Comparison of ENCODE assay signal across 12 cellular contexts in the genomic region with DNA sequence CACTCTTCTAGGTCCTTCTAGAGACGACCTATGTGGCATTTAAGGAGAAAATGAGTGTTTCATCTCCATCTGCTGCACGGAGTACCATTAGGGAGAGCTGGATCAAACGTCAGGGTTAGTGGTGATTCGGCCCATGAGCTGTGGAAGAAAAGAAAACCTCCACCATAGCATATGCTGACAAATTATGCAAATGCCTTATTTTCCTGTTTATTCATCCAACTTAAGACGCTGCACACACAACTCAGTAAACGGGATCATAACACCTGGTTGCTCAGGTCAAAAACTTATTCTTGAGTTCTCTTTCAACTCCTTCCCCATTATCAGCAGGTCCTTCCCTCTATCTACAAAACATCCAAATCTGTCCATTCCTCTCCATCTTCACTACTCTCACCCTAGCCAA. TPM values are rescaled to one million over a fixed set of nuclear protein-coding genes. Genes with fewer than 3 reads are reported as not detected.
DNase-seq lines count a peak whose midpoint lies in the region; ATAC-seq, FAIRE-seq and TF ChIP-seq lines count a peak whose summit lies in the region.
"Had no signal": no experiment of that assay in that cellular context is flagged by ENCODE, and none has a peak within 500 bp of the region (broad histone marks: within the 10 kb centered on the region; RNA-seq: fewer than 3 reads in every experiment).

No MANE protein-coding gene starts in this region.

- H3K9me2 ChIP-seq in GM23248 (ENCODE audit: insufficient read depth), result no peaks in the 10 kb centered on the region

- H3K9me1 ChIP-seq in keratinocyte (ENCODE audit: control insufficient read depth, extremely low read depth, insufficient read depth, low read length), result peaks cover 2% of the 10 kb centered on the region

- CTCF ChIA-PET in A673 (lab: Charles Lee), result interaction anchor here (0.7 to 2.6 kb wide), 3 partner anchors 71 to 182 kb away, joined by 3 to 10 read pairs (median 3); no protein-coding TSS in a partner anchor
- CTCF ChIA-PET in activated CD4-positive, alpha-beta memory T cell treated with anti-CD3 and anti-CD28 coated beads for 36 hours (lab: Charles Lee), result interaction anchor here (1.1 to 20.9 kb wide), 4 partner anchors 13 to 182 kb away, joined by 3 to 529 read pairs (median 28); no protein-coding TSS in a partner anchor

- 0 out of 2 replicates have a peak overlapping the region, but pooled peaks have one; percentile 100 for H2AFZ ChIP-seq in GM23248
- no peak overlapping the region for H2AFZ ChIP-seq in keratinocyte (ENCODE audit: control insufficient read depth, low read length)

- H3K36me3 ChIP-seq in A673 (ENCODE audit: insufficient read depth, low read length, poor library complexity, severe bottlenecking), result no peaks in the 10 kb centered on the region
- H3K36me3 ChIP-seq in GM23248 (ENCODE audit: low read depth), result no peaks in the 10 kb centered on the region
- H3K36me3 ChIP-seq in keratinocyte (ENCODE audit: control insufficient read depth in 2 of 2, extremely low read depth in 1 of 2, insufficient read depth in 2 of 2, low read length in 2 of 2), result peaks cover 0 to 3% of the 10 kb centered on the region in 2 experiments
- H3K36me3 ChIP-seq: thoracic aorta had no signal

- dilution Hi-C loops in keratinocyte (cut with MboI; ENCODE audit: extremely low pct_ligation_motif_present, low sequenced_read_pairs), result no loop called here

- H3K4me3 ChIP-seq in A673 (ENCODE audit: low read depth, low read length, poor library complexity, severe bottlenecking) (peak overlapping the region; percentile 93), GM23248 (peak overlapping the region; percentile 98; the same call in 1 of the 2 replicates), keratinocyte (ENCODE audit: control insufficient read depth in 2 of 3, extremely low read depth in 1 of 3, insufficient read depth in 2 of 3, low read depth in 1 of 3, low read length in 3 of 3) (no peak overlapping the region)

- H3K79me2 ChIP-seq in GM23248 (ENCODE audit: insufficient read depth) (peaks cover 39% of the 10 kb centered on the region), keratinocyte (ENCODE audit: control insufficient read depth, insufficient read depth, low read length) (peaks cover 42% of the 10 kb centered on the region)

- H3K9me3 ChIP-seq in A673 (ENCODE audit: low read depth, low read length, poor library complexity, severe bottlenecking) (no peaks in the 10 kb centered on the region), GM23248 (ENCODE audit: low read depth) (no peaks in the 10 kb centered on the region), keratinocyte (ENCODE audit: control insufficient read depth, low read depth, low read length) (no peaks in the 10 kb centered on the region)
- H3K9me3 ChIP-seq: thoracic aorta had no signal

- peaks cover 31% of the 10 kb centered on the region for H3K4me1 Mint-ChIP-seq in activated CD4-positive, alpha-beta memory T cell treated with anti-CD3 and anti-CD28 coated beads for 36 hours (ENCODE audit: low read depth)

- ATAC-seq in HG02981 (IDR thresholded peaks at IDR 0.05; ENCODE audit: unreplicated experiment) (no peak), GM19324 (IDR thresholded peaks at IDR 0.05; ENCODE audit: low FRiP score, unreplicated experiment) (no peak), GM18520 (IDR thresholded peaks at IDR 0.05; ENCODE audit: unreplicated experiment) (no peak)

- TF ChIP-seq CTCF in A673 (conservative IDR thresholded peaks at IDR 0.05; ENCODE audit: low read depth, low read length) (no peak), keratinocyte (optimal IDR thresholded peaks at IDR 0.05 in 1 of 3, IDR thresholded peaks at IDR 0.05 in 1 of 3, conservative IDR thresholded peaks at IDR 0.05 in 1 of 3; ENCODE audit: extremely low read depth in 1 of 3, insufficient read depth in 2 of 3, low read length in 3 of 3) (no peak)

- no peaks in the 10 kb centered on the region for H3K27me3 ChIP-seq in A673 (replicated peaks; ENCODE audit: insufficient read depth, low read depth, low read length, poor library complexity)
- no peaks in the 10 kb centered on the region for H3K27me3 ChIP-seq in GM23248 (replicated peaks; ENCODE audit: insufficient read depth)
- no peaks in the 10 kb centered on the region for H3K27me3 ChIP-seq in keratinocyte (ENCODE audit: control insufficient read depth, extremely low read depth, insufficient read depth, low read length)
- H3K27me3 ChIP-seq: foreskin keratinocyte had no signal

- H3K4me2 ChIP-seq in GM23248 (ENCODE audit: unreplicated experiment) (no peak overlapping the region), keratinocyte (ENCODE audit: control insufficient read depth, extremely low read depth, insufficient read depth, low read depth, low read length) (peak overlapping the region; percentile 87)

- H3K36me3 Mint-ChIP-seq in activated CD4-positive, alpha-beta memory T cell treated with anti-CD3 and anti-CD28 coated beads for 36 hours, result no peaks in the 10 kb centered on the region

- no peaks in the 10 kb centered on the region for H3F3A ChIP-seq in GM23248 (ENCODE audit: insufficient read depth)

- H3K4me3 Mint-ChIP-seq in activated CD4-positive, alpha-beta memory T cell treated with anti-CD3 and anti-CD28 coated beads for 36 hours, result peak overlapping the region; percentile 80

- H3K27ac ChIP-seq in A673 (ENCODE audit: low read depth, low read length, poor library complexity, severe bottlenecking) (no peak overlapping the region), GM23248 (no peak overlapping the region), keratinocyte (ENCODE audit: control insufficient read depth, insufficient read depth, low read length) (no peak overlapping the region)
- H3K27ac ChIP-seq: foreskin keratinocyte had no signal

- peaks cover 8% of the 10 kb centered on the region for H3K4me1 ChIP-seq in A673 (ENCODE audit: insufficient read depth, low read length, poor library complexity, severe bottlenecking)
- peaks cover 14% of the 10 kb centered on the region for H3K4me1 ChIP-seq in GM23248 (ENCODE audit: insufficient read depth)
- H3K4me1 ChIP-seq in keratinocyte (ENCODE audit: control insufficient read depth, extremely low read depth, insufficient read depth, low read length), result peaks cover 25% of the 10 kb centered on the region

- FAIRE-seq in keratinocyte (lab: Jason Lieb, UNC), result no peak
- FAIRE-seq: D721Med had no signal

- POLR2A ChIA-PET in A673 (lab: Charles Lee; ENCODE audit: low non-redundant PET), result interaction anchor here (0.6 kb wide), 1 partner anchor 301 kb away, joined by 9 read pairs; no protein-coding TSS in a partner anchor
- POLR2A ChIA-PET in activated CD4-positive, alpha-beta memory T cell treated with anti-CD3 and anti-CD28 coated beads for 36 hours (lab: Charles Lee), result interaction anchor here (1.9 kb wide), 1 partner anchor 183 kb away, joined by 6 read pairs; no protein-coding TSS in a partner anchor

- H4K20me1 ChIP-seq in GM23248 (ENCODE audit: insufficient read depth) (no peaks in the 10 kb centered on the region), keratinocyte (ENCODE audit: control insufficient read depth, extremely low read depth, insufficient read depth, low read length) (peaks cover 3% of the 10 kb centered on the region)

- in situ Hi-C loops in GM23248 (cut with MboI), result no loop called here

- H3K9me3 Mint-ChIP-seq in activated CD4-positive, alpha-beta memory T cell treated with anti-CD3 and anti-CD28 coated beads for 36 hours, result no peaks in the 10 kb centered on the region

- H3K27ac Mint-ChIP-seq in activated CD4-positive, alpha-beta memory T cell treated with anti-CD3 and anti-CD28 coated beads for 36 hours, result no peak overlapping the region

- H3K9ac ChIP-seq in GM23248 (no peak overlapping the region), keratinocyte (ENCODE audit: control insufficient read depth, extremely low read depth, insufficient read depth, low read length) (no peak overlapping the region)

- TSS peak; percentile 71 for BruUV-seq in A673 (replicated peaks; lab: Mats Ljungman, UMichigan)

- 80 to 86% methylated on average over 6 of the region's 6 CpGs for WGBS in GM23248 (ENCODE audit: low coverage in 1 of 2, low lambda C conversion rate in 2 of 2, missing lambda C conversion rate in 2 of 2), 2 experiments

- no peak for DNase-seq in A673 (ENCODE audit: low spot score)
- DNase-seq in GM23248, result no peak
- no peak for DNase-seq in activated CD4-positive, alpha-beta memory T cell treated with anti-CD3 and anti-CD28 coated beads for 36 hours
- no peak for DNase-seq in keratinocyte (ENCODE audit: low read depth, low spot score)
- no peak for DNase-seq in kidney glomerular epithelial cell (lab: John Stamatoyannopoulos, UW)
- DNase-seq: activated CD4-positive, CD25-positive, alpha-beta regulatory T cell treated with anti-CD3 and anti-CD28 coated beads, Interleukin-2, amount 50 U/mL, for 72 hours had no signal

- H3K27me3 Mint-ChIP-seq in activated CD4-positive, alpha-beta memory T cell treated with anti-CD3 and anti-CD28 coated beads for 36 hours, result no peaks in the 10 kb centered on the region

- intact Hi-C loops in A673 (cut with micrococcal nuclease; ENCODE audit: unreplicated experiment), result no loop called here
- intact Hi-C loops in activated CD4-positive, alpha-beta memory T cell treated with anti-CD3 and anti-CD28 coated beads for 36 hours (cut with micrococcal nuclease), result loop anchor here (2.0 kb wide), 2 partner anchors 184 to 290 kb away; partner anchors contain the start of gene POLR3E

RNA-seq across cellular contexts. Expression of gene MOSMO, which starts 1.3 kb away (rescaled TPM):
- 13.1 and 14.6 TPM in 2 replicates for total RNA-seq in A673 (2021)
- total RNA-seq in GM23248 (2014; rRNA removed; shearing (Covaris generic)), result 11.7 and 17.1 TPM in 2 replicates
- polyA plus RNA-seq in GM23248 (2016; fragmentation: Nextera tagmentation; extraction: Ambion mirVana), result 2.3 and 2.7 TPM in 2 replicates
- 1 to 10 TPM; 8.1 to 9.6 TPM for total RNA-seq in activated CD4-positive, alpha-beta memory T cell treated with anti-CD3 and anti-CD28 coated beads for 36 hours
- 15.7 to 26.2 TPM (median 16.9 TPM) in 3 replicates for polyA plus RNA-seq in keratinocyte
- 2.3 TPM for polyA plus RNA-seq in keratinocyte (2011; ENCODE audit: low read depth)
- 9.1 and 16.3 TPM in 2 replicates for polyA plus RNA-seq in keratinocyte (2011; cell fraction: cytosol; rRNA removed)
- 34.2 and 40.5 TPM in 2 replicates for polyA plus RNA-seq in keratinocyte (2011; cell fraction: nucleus; rRNA removed)
- 14.5 and 15.9 TPM in 2 replicates for polyA plus RNA-seq in keratinocyte (2012; ENCODE audit: low replicate concordance)
- 9.6 to 19.5 TPM (median 14.5 TPM) in 3 replicates for polyA minus RNA-seq in keratinocyte
- polyA minus RNA-seq in keratinocyte (2011; cell fraction: cytosol; rRNA and poly(A)+ RNA removed), result 8.6 TPM
- 21.1 and 33.3 TPM in 2 replicates for polyA minus RNA-seq in keratinocyte (2011; cell fraction: nucleus; rRNA and poly(A)+ RNA removed)

RNA-seq across cellular contexts. Expression of gene PDZD9, which starts 5.7 kb away (rescaled TPM):
- not detected in 2 replicates for total RNA-seq in A673 (2021)
- total RNA-seq in GM23248 (2014; rRNA removed; shearing (Covaris generic)), result not detected in 2 replicates
- polyA plus RNA-seq in GM23248 (2016; fragmentation: Nextera tagmentation; extraction: Ambion mirVana), result not detected in 2 replicates
- total RNA-seq in activated CD4-positive, alpha-beta memory T cell treated with anti-CD3 and anti-CD28 coated beads for 36 hours, result not detected
- not detected in 3 replicates for polyA plus RNA-seq in keratinocyte
- polyA plus RNA-seq in keratinocyte (2011; ENCODE audit: low read depth), result not detected
- polyA plus RNA-seq in keratinocyte (2011; cell fraction: cytosol; rRNA removed), result not detected in 2 replicates
- not detected in 2 replicates for polyA plus RNA-seq in keratinocyte (2011; cell fraction: nucleus; rRNA removed)
- not detected in 2 replicates for polyA plus RNA-seq in keratinocyte (2012; ENCODE audit: low replicate concordance)
- polyA minus RNA-seq in keratinocyte, result not detected in 3 replicates
- not detected for polyA minus RNA-seq in keratinocyte (2011; cell fraction: cytosol; rRNA and poly(A)+ RNA removed)
- polyA minus RNA-seq in keratinocyte (2011; cell fraction: nucleus; rRNA and poly(A)+ RNA removed), result not detected in 2 replicates
- total RNA-seq: foreskin keratinocyte, thoracic aorta had no signal
- polyA plus RNA-seq: foreskin keratinocyte had no signal

RNA-seq across cellular contexts. Expression of gene UQCRC2, which starts 53.5 kb away (rescaled TPM):
- total RNA-seq in A673 (2021), result 259 and 311 TPM in 2 replicates
- total RNA-seq in GM23248 (2014; rRNA removed; shearing (Covaris generic)), result 116 and 129 TPM in 2 replicates
- polyA plus RNA-seq in GM23248 (2016; fragmentation: Nextera tagmentation; extraction: Ambion mirVana) (107 and 116 TPM in 2 replicates), keratinocyte (188 to 255 TPM (median 226 TPM) in 3 replicates)
- 100 to 1,000 TPM; 260 to 273 TPM for total RNA-seq in activated CD4-positive, alpha-beta memory T cell treated with anti-CD3 and anti-CD28 coated beads for 36 hours
- 122 TPM for polyA plus RNA-seq in keratinocyte (2011; ENCODE audit: low read depth)
- polyA plus RNA-seq in keratinocyte (2011; cell fraction: cytosol; rRNA removed), result 213 and 229 TPM in 2 replicates
- 244 and 273 TPM in 2 replicates for polyA plus RNA-seq in keratinocyte (2011; cell fraction: nucleus; rRNA removed)
- polyA plus RNA-seq in keratinocyte (2012; ENCODE audit: low replicate concordance), result 166 and 231 TPM in 2 replicates
- 94.9 to 299 TPM (median 247 TPM) in 3 replicates for polyA minus RNA-seq in keratinocyte
- polyA minus RNA-seq in keratinocyte (2011; cell fraction: cytosol; rRNA and poly(A)+ RNA removed), result 121 TPM
- polyA minus RNA-seq in keratinocyte (2011; cell fraction: nucleus; rRNA and poly(A)+ RNA removed), result 141 and 169 TPM in 2 replicates

Comparison
In these comparisons a context has a peak if more than half of its experiments do, and no peak if none do; other contexts are left out.
1. H3K4me3 ChIP-seq: peak in A673 (single experiment) and GM23248 (single experiment); none in keratinocyte (0 of 3).